Comparison of ENCODE assay signal across 9 cellular contexts in genomic region chr4:5890063-5890727, GRCh38. TPM values are rescaled to one million over a fixed set of nuclear protein-coding genes. Genes with fewer than 3 reads are reported as not detected.
DNase-seq lines count a peak whose midpoint lies in the region.
"Had no signal": no experiment of that assay in that cellular context is flagged by ENCODE, and none has a peak within 500 bp of the region (broad histone marks: within the 10 kb centered on the region; RNA-seq: fewer than 3 reads in every experiment).

No MANE protein-coding gene starts in this region.

- H3K9ac ChIP-seq in HUES64 (ENCODE audit: low read depth, low read length) = peak overlapping the region; percentile 35; the same call in 1 of the 2 replicates

- H3K36me3 ChIP-seq in HUES64 (ENCODE audit: insufficient read depth, low read length) = no peaks in the 10 kb centered on the region

- H3K27me3 ChIP-seq in HUES64 (ENCODE audit: insufficient read depth, low read length) = peaks cover 63% of the 10 kb centered on the region

- under 1% methylated on average over 41 of the region's 41 CpGs for whole genome bisulfite sequencing in HUES64

- H3K9me3 ChIP-seq in HUES64 (ENCODE audit: insufficient read depth, low read depth, low read length) = no peaks in the 10 kb centered on the region

- H3K4me1 ChIP-seq in HUES64 (ENCODE audit: insufficient read depth, low read length) = peaks cover 12% of the 10 kb centered on the region

- H3K27ac ChIP-seq in HUES64 (ENCODE audit: low read depth, low read length) = no peak overlapping the region; the same call in 1 of the 2 replicates

- DNase-seq in NCI-H524 (lab: John Stamatoyannopoulos, UW) (peak; percentile 89 to 95), globus pallidus (ENCODE audit: low spot score) (peak; percentile 32), skeletal muscle cell (ENCODE audit: low read depth) (no peak), AG20443 (ENCODE audit: low spot score) (no peak)
- no peak for DNase-seq in central memory CD4-positive, alpha-beta T cell
- DNase-seq in stimulated activated CD4-positive, alpha-beta T cell treated with anti-CD3 and anti-CD28 coated beads, Interleukin-2, amount 100 ng/mL, for 48 hours = no peak
- DNase-seq: activated CD4-positive, alpha-beta T cell treated with anti-CD3 and anti-CD28 coated beads, Interleukin-2, amount 50 U/mL, for 4 hours; foreskin melanocyte had no signal

- H3K4me3 ChIP-seq in HUES64 (ENCODE audit: low read length) (peak overlapping the region; percentile 56), skeletal muscle cell (ENCODE audit: low read depth, low read length) (peak overlapping the region; percentile 7)

RNA-seq across cellular contexts. Expression of gene CRMP1, which starts 2.7 kb away (rescaled TPM):
- 82.6 TPM for polyA plus RNA-seq in HUES64 (2013, experiment 1 of 2)
- 83.9 TPM for polyA plus RNA-seq in HUES64 (2013, experiment 2 of 2)

Comparison
In these comparisons a context has a peak if more than half of its experiments do, and no peak if none do; other contexts are left out.
1. DNase-seq: peak in NCI-H524 (2 of 2) and globus pallidus (single experiment); none in skeletal muscle cell (single experiment), central memory CD4-positive, alpha-beta T cell (single experiment), AG20443 (single experiment) and stimulated activated CD4-positive, alpha-beta T cell treated with anti-CD3 and anti-CD28 coated beads, Interleukin-2, amount 100 ng/mL, for 48 hours (0 of 2).